In the genomic region with DNA sequence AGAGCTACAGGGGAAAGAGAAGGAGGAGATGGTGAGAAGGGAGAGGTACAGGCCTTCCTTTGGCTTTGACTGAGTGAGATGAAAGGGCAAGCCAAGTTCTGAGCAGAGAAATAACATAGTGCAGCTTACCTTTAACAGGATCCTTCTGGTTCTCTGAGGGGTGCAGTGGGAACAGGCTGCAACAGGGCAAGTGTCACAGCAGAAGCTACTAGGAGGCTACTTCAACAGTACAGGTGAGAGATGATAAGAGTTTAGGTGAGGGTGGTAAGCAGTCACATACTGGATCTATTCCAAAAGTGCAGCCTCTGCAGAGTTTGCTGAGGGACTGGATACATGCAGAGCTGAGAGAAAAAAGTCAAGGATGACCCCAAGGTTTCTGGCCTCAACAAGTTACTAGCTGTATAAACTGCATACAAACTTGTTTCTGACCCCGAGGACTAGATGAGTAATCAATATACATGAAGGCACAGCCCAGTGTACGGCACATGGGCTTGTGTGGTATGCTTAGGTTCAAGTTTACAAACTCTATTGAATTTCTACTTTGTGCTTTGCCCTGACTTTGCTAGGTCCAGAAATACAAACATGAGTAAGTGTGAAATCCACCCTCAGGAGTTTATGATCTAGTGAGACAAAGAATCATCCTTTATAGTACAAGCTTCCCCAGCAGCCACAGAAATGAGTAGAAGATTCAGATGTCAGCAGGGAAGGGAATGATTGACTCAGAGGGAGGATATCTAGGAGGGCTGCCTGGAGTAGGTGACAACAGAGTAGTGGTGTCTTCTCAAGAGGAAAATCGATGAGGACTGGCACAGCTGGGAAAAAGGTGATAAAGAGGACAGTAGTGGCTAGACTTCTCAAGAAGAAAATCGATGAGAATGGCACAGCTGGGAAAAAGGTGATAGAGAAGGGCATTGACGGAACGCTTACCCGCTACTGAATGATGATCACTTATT, we compare ENCODE assay signal across 26 cellular contexts.
"Had no signal": no experiment of that assay in that cellular context is flagged by ENCODE, and none has a peak within 500 bp of the region (broad histone marks: within the 10 kb centered on the region; RNA-seq: fewer than 3 reads in every experiment).

No MANE protein-coding gene starts in this region.

- H3K36me3 ChIP-seq: esophagus squamous epithelium, gastrocnemius medialis, left lung, prostate gland, spleen, tibial artery had no signal

- H3K27me3 Mint-ChIP-seq: stimulated activated memory B cell treated with anti-CD40 and anti-IgM and Interleukin-4, amounts not matched to agents 10 μg/mL and 1 μg/mL and 100 μg/mL, for 72 hours; type B pancreatic cell had no signal

- H3K4me1 ChIP-seq: esophagus squamous epithelium, gastrocnemius medialis, left lung, prostate gland, spleen, testis, tibial artery had no signal

- DNase-seq: dermis blood vessel endothelial cell; effector memory CD4-positive, alpha-beta T cell; erythroblast; esophagus squamous epithelium; gastrocnemius medialis; head of caudate nucleus; left cardiac atrium; left lung; mesendoderm; midbrain; naive thymus-derived CD4-positive, alpha-beta T cell; nephron progenitor cell; nucleus accumbens; right cardiac atrium; spleen; stimulated activated CD4-positive, alpha-beta T cell treated with anti-CD3 and anti-CD28 coated beads, Interleukin-4, amount 100 ng/mL, for 4 hours; stimulated activated naive CD8-positive, alpha-beta T cell treated with anti-CD3 and anti-CD28 coated beads, Interleukin-15, Interleukin-2, amounts not matched to agents 100 U/mL and 50 U/mL, for 24 hours; substantia nigra; testis; tibial artery had no signal

- H3K9me3 ChIP-seq: esophagus squamous epithelium, gastrocnemius medialis, prostate gland, testis, tibial artery had no signal

- H3K36me3 Mint-ChIP-seq: stimulated activated memory B cell treated with anti-CD40 and anti-IgM and Interleukin-4, amounts not matched to agents 10 μg/mL and 1 μg/mL and 100 μg/mL, for 72 hours had no signal

- H3K27ac ChIP-seq: coronary artery, esophagus squamous epithelium, gastrocnemius medialis, left lung, prostate gland, skin epidermis, spleen, testis, tibial artery had no signal

- H3K4me3 ChIP-seq: coronary artery, esophagus squamous epithelium, gastrocnemius medialis, left lung, prostate gland, skin epidermis, spleen, testis, tibial artery had no signal

- H3K4me1 Mint-ChIP-seq: naive thymus-derived CD4-positive, alpha-beta T cell; nephron progenitor cell; stimulated activated memory B cell treated with anti-CD40 and anti-IgM and Interleukin-4, amounts not matched to agents 10 μg/mL and 1 μg/mL and 100 μg/mL, for 72 hours had no signal

- H3K4me3 Mint-ChIP-seq: naive thymus-derived CD4-positive, alpha-beta T cell; nephron progenitor cell; stimulated activated memory B cell treated with anti-CD40 and anti-IgM and Interleukin-4, amounts not matched to agents 10 μg/mL and 1 μg/mL and 100 μg/mL, for 72 hours; type B pancreatic cell had no signal

- ATAC-seq: gastrocnemius medialis; left cardiac atrium; left lung; naive thymus-derived CD4-positive, alpha-beta T cell; right cardiac atrium; stimulated activated memory B cell treated with anti-CD40 and anti-IgM and Interleukin-4, amounts not matched to agents 10 μg/mL and 1 μg/mL and 100 μg/mL, for 72 hours; stimulated activated naive CD8-positive, alpha-beta T cell treated with anti-CD3 and anti-CD28 coated beads, Interleukin-15, Interleukin-2, amounts not matched to agents 100 U/mL and 50 U/mL, for 24 hours had no signal

- H3K9me3 Mint-ChIP-seq: type B pancreatic cell had no signal

- H3K27ac Mint-ChIP-seq: naive thymus-derived CD4-positive, alpha-beta T cell; nephron progenitor cell; stimulated activated memory B cell treated with anti-CD40 and anti-IgM and Interleukin-4, amounts not matched to agents 10 μg/mL and 1 μg/mL and 100 μg/mL, for 72 hours; type B pancreatic cell had no signal

- FAIRE-seq: endothelial cell of umbilical vein had no signal

- H3K27me3 ChIP-seq: esophagus squamous epithelium, gastrocnemius medialis, left lung, spleen, testis, tibial artery had no signal
